ENCODE assay signal across 2 cellular contexts in the genomic region with DNA sequence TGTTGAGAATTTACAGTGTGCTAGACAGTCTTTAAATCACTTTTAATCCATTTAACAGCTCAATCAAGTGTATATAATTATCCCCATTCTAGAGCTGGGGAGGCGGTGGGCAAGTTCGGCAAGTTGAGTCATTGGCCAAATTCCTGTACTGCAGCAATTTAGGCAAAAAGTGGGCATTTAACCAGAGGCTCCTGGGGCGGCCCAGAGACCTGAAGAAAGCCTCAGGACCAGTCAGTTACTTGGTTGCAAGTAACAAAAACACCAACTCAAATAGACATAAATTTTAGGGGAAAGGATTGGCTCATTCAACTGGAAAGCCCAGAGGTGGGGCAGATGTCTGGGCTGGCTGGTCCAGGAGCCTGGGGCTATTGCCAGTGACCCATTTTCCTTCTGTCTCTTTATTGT.
TF ChIP-seq lines count a peak whose summit lies in the region.

No MANE protein-coding gene starts in this region.

TF ChIP-seq in liver, 16 proteins besides CTCF, POLR2A, EP300 and RAD21 (continued from another document):
- TF ChIP-seq, protein P1, sequence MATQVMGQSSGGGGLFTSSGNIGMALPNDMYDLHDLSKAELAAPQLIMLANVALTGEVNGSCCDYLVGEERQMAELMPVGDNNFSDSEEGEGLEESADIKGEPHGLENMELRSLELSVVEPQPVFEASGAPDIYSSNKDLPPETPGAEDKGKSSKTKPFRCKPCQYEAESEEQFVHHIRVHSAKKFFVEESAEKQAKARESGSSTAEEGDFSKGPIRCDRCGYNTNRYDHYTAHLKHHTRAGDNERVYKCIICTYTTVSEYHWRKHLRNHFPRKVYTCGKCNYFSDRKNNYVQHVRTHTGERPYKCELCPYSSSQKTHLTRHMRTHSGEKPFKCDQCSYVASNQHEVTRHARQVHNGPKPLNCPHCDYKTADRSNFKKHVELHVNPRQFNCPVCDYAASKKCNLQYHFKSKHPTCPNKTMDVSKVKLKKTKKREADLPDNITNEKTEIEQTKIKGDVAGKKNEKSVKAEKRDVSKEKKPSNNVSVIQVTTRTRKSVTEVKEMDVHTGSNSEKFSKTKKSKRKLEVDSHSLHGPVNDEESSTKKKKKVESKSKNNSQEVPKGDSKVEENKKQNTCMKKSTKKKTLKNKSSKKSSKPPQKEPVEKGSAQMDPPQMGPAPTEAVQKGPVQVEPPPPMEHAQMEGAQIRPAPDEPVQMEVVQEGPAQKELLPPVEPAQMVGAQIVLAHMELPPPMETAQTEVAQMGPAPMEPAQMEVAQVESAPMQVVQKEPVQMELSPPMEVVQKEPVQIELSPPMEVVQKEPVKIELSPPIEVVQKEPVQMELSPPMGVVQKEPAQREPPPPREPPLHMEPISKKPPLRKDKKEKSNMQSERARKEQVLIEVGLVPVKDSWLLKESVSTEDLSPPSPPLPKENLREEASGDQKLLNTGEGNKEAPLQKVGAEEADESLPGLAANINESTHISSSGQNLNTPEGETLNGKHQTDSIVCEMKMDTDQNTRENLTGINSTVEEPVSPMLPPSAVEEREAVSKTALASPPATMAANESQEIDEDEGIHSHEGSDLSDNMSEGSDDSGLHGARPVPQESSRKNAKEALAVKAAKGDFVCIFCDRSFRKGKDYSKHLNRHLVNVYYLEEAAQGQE (IDR thresholded peaks at IDR 0.05): no peak
- TF ChIP-seq TAF1 (conservative IDR thresholded peaks at IDR 0.05) (no peak), EGR1 (IDR thresholded peaks at IDR 0.05; ENCODE audit: low read depth in 2 of 2) (no peak), NR2F2 (IDR thresholded peaks at IDR 0.05) (no peak), HNF4G (IDR thresholded peaks at IDR 0.05) (no peak), RXRA (IDR thresholded peaks at IDR 0.05) (no peak), FOXA2 (IDR thresholded peaks at IDR 0.05) (no peak)

TF ChIP-seq in HepG2, 621 proteins besides CTCF, POLR2A, EP300 and RAD21 (continued from another document):
- TF ChIP-seq, protein P2, sequence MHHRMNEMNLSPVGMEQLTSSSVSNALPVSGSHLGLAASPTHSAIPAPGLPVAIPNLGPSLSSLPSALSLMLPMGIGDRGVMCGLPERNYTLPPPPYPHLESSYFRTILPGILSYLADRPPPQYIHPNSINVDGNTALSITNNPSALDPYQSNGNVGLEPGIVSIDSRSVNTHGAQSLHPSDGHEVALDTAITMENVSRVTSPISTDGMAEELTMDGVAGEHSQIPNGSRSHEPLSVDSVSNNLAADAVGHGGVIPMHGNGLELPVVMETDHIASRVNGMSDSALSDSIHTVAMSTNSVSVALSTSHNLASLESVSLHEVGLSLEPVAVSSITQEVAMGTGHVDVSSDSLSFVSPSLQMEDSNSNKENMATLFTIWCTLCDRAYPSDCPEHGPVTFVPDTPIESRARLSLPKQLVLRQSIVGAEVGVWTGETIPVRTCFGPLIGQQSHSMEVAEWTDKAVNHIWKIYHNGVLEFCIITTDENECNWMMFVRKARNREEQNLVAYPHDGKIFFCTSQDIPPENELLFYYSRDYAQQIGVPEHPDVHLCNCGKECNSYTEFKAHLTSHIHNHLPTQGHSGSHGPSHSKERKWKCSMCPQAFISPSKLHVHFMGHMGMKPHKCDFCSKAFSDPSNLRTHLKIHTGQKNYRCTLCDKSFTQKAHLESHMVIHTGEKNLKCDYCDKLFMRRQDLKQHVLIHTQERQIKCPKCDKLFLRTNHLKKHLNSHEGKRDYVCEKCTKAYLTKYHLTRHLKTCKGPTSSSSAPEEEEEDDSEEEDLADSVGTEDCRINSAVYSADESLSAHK (CRISPR knock-in tag; IDR thresholded peaks at IDR 0.05; ENCODE audit: borderline replicate concordance): no peak
- no peak for TF ChIP-seq ZFY (CRISPR knock-in tag; IDR thresholded peaks at IDR 0.05)
